Comparison of ENCODE assay signal across 8 cellular contexts in the genomic region with DNA sequence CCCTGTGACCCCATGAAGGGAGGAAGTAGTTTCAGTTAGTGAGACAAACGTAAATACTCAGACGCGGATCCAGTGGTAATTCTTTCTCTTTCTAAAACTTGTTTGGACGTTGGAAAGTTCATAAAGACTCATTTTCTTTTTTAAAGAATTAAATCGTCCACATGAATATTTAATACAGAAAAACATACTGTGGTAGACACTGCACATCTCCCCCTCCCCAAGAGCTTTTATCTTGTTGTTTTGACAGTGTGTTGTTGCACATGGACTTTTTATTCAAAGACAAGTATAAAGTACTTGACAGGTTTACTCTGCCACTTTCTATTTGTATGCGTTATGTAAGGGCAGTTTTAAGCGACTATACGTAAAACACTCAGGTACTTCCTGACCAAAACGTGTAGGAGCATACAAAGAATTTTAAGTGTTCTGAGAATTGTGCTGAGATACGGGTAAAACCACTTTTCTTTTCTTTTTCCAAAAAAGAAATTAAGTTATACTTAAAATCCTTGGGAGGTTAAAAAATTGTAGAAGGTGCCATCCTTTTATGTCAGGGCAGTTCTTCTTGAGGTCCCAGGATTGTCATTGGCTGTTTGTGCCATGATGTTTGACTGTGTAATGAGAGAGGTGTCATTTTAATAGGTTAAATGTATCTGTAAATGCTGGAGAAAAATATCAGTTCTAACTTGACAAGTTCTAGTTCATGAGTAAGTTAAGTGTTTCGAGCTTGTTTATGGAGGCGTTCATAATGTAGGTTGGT. TPM values are rescaled to one million over a fixed set of nuclear protein-coding genes. Genes with fewer than 3 reads are reported as not detected.
DNase-seq lines count a peak whose midpoint lies in the region; ATAC-seq and TF ChIP-seq lines count a peak whose summit lies in the region.

No MANE protein-coding gene starts in this region.

- peaks cover 62% of the 10 kb centered on the region for H3K4me1 Mint-ChIP-seq in activated naive CD4-positive, alpha-beta T cell treated with anti-CD3 and anti-CD28 coated beads, Interleukin-2, amount 50 U/mL, for 24 hours
- H3K4me1 Mint-ChIP-seq in activated CD8-positive, alpha-beta T cell treated with anti-CD3 and anti-CD28 coated beads for 36 hours (ENCODE audit: low read depth): peaks cover 31% of the 10 kb centered on the region

- H3K4me3 Mint-ChIP-seq in activated naive CD4-positive, alpha-beta T cell treated with anti-CD3 and anti-CD28 coated beads, Interleukin-2, amount 50 U/mL, for 24 hours: peak overlapping the region; percentile 94
- H3K4me3 Mint-ChIP-seq in activated CD8-positive, alpha-beta T cell treated with anti-CD3 and anti-CD28 coated beads for 36 hours: peak overlapping the region; percentile 90

- peak overlapping the region; percentile 86 for H3K4me3 ChIP-seq in skeletal muscle cell (ENCODE audit: low read depth, low read length)

- no peaks in the 10 kb centered on the region for H3K36me3 Mint-ChIP-seq in activated naive CD4-positive, alpha-beta T cell treated with anti-CD3 and anti-CD28 coated beads, Interleukin-2, amount 50 U/mL, for 24 hours
- peaks cover 14% of the 10 kb centered on the region for H3K36me3 Mint-ChIP-seq in activated CD8-positive, alpha-beta T cell treated with anti-CD3 and anti-CD28 coated beads for 36 hours (ENCODE audit: low read depth)

- POLR2A ChIA-PET in activated CD8-positive, alpha-beta T cell treated with anti-CD3 and anti-CD28 coated beads for 36 hours (lab: Charles Lee): interaction anchor here (0.9 to 2.2 kb wide), 4 partner anchors 8 to 50 kb away, joined by 3 to 13 read pairs (median 6); no protein-coding TSS in a partner anchor

- ATAC-seq in activated CD8-positive, alpha-beta T cell treated with anti-CD3 and anti-CD28 coated beads for 36 hours: peak; percentile 41

- CTCF ChIA-PET in activated CD8-positive, alpha-beta T cell treated with anti-CD3 and anti-CD28 coated beads for 36 hours (lab: Charles Lee): interaction anchor here (5.0 kb wide), 1 partner anchor 68 kb away, joined by 30 read pairs; no protein-coding TSS in a partner anchor

- peak overlapping the region; percentile 97 for H3K27ac Mint-ChIP-seq in activated naive CD4-positive, alpha-beta T cell treated with anti-CD3 and anti-CD28 coated beads, Interleukin-2, amount 50 U/mL, for 24 hours
- H3K27ac Mint-ChIP-seq in activated CD8-positive, alpha-beta T cell treated with anti-CD3 and anti-CD28 coated beads for 36 hours: peak overlapping the region; percentile 89

- no peaks in the 10 kb centered on the region for H3K27me3 Mint-ChIP-seq in activated naive CD4-positive, alpha-beta T cell treated with anti-CD3 and anti-CD28 coated beads, Interleukin-2, amount 50 U/mL, for 24 hours
- no peaks in the 10 kb centered on the region for H3K27me3 Mint-ChIP-seq in activated CD8-positive, alpha-beta T cell treated with anti-CD3 and anti-CD28 coated beads for 36 hours

- intact Hi-C loops in activated CD8-positive, alpha-beta T cell treated with anti-CD3 and anti-CD28 coated beads for 36 hours (cut with micrococcal nuclease): loop anchor here (2.0 kb wide), 1 partner anchor 67 kb away; no protein-coding TSS in a partner anchor

- DNase-seq in activated naive CD4-positive, alpha-beta T cell treated with Interleukin-2 at 50 U/mL for 16 hours: no peak
- DNase-seq in NCI-H146 treated with DMSO at 0.1 percent for 48 hours (lab: John Stamatoyannopoulos, UW; ENCODE audit: unreplicated experiment) (peak; percentile 18), hepatic stellate cell (ENCODE audit: low spot score) (peak; percentile 32), skeletal muscle cell (ENCODE audit: low read depth) (no peak), OCI-M2 (lab: John Stamatoyannopoulos, UW; ENCODE audit: unreplicated experiment) (no peak), foreskin melanocyte (no peak)
- DNase-seq in activated CD8-positive, alpha-beta T cell treated with anti-CD3 and anti-CD28 coated beads for 36 hours: peak; percentile 39

- no peaks in the 10 kb centered on the region for H3K9me3 Mint-ChIP-seq in activated naive CD4-positive, alpha-beta T cell treated with anti-CD3 and anti-CD28 coated beads, Interleukin-2, amount 50 U/mL, for 24 hours
- no peaks in the 10 kb centered on the region for H3K9me3 Mint-ChIP-seq in activated CD8-positive, alpha-beta T cell treated with anti-CD3 and anti-CD28 coated beads for 36 hours

- TF ChIP-seq CTCF in activated CD8-positive, alpha-beta T cell treated with anti-CD3 and anti-CD28 coated beads for 36 hours (IDR thresholded peaks at IDR 0.05): no peak

RNA-seq across cellular contexts. Expression of gene NIPBL, which starts 1.3 kb away (rescaled TPM):
- total RNA-seq in activated CD8-positive, alpha-beta T cell treated with anti-CD3 and anti-CD28 coated beads for 36 hours: 10 to 100 TPM; 39.6 to 40.2 TPM

Comparison
In these comparisons a context has a peak if more than half of its experiments do, and no peak if none do; other contexts are left out.
1. DNase-seq: peak in NCI-H146 treated with DMSO at 0.1 percent for 48 hours (single experiment), activated CD8-positive, alpha-beta T cell treated with anti-CD3 and anti-CD28 coated beads for 36 hours (single experiment) and hepatic stellate cell (single experiment); none in activated naive CD4-positive, alpha-beta T cell treated with Interleukin-2 at 50 U/mL for 16 hours (single experiment), skeletal muscle cell (single experiment), OCI-M2 (single experiment) and foreskin melanocyte (single experiment).